1 cellular context compared by ENCODE assay signal in genomic region chr14:89416002-89416995, GRCh38.
TF ChIP-seq lines count a peak whose summit lies in the region.

No MANE protein-coding gene starts in this region.

TF ChIP-seq in K562, 482 proteins besides CTCF, POLR2A, EP300 and RAD21 (continued from another document):
- TF ChIP-seq TFE3 (CRISPR knock-in tag; IDR thresholded peaks at IDR 0.05), result no peak
- TF ChIP-seq XRCC3 (IDR thresholded peaks at IDR 0.05), result no peak
- TF ChIP-seq MAZ (CRISPR knock-in tag; conservative IDR thresholded peaks at IDR 0.05 in 1 of 2, IDR thresholded peaks at IDR 0.05 in 1 of 2), result no peak
- no peak for TF ChIP-seq PRMT5 (CRISPR knock-in tag; IDR thresholded peaks at IDR 0.05)
- TF ChIP-seq C11orf30 (IDR thresholded peaks at IDR 0.05; ENCODE audit: low read depth), result no peak
- TF ChIP-seq ATF1 (CRISPR knock-in tag; IDR thresholded peaks at IDR 0.05), result no peak
- peak; percentile 37 for TF ChIP-seq ATF1 (tag; IDR thresholded peaks at IDR 0.05)
- no peak for TF ChIP-seq BRD9 (IDR thresholded peaks at IDR 0.05; ENCODE audit: low read depth, partially characterized antibody)
- TF ChIP-seq DIDO1 (tag; IDR thresholded peaks at IDR 0.05; ENCODE audit: low read depth), result no peak
- no peak for TF ChIP-seq U2AF2 (optimal IDR thresholded peaks at IDR 0.05; ENCODE audit: low read depth, low read length)
